ENCODE assay signal across 8 cellular contexts in genomic region chr16:1379054-1379862, GRCh38. TPM values are rescaled to one million over a fixed set of nuclear protein-coding genes. Genes with fewer than 3 reads are reported as not detected.
A peak's percentile ranks its signal among the peaks of the same experiment; 100 is the strongest.
DNase-seq lines count a peak whose midpoint lies in the region; ATAC-seq and TF ChIP-seq lines count a peak whose summit lies in the region.

No MANE protein-coding gene starts in this region.

- H3K27me3 ChIP-seq in OCI-LY3 (ENCODE audit: low read depth, low read length) (no peaks in the 10 kb centered on the region), esophagus squamous epithelium (no peaks in the 10 kb centered on the region)

- 0% methylated on average over 3 of the region's 105 CpGs; no CpG with 5 or more reads in 1 of the 2 donors for WGBS in esophagus squamous epithelium, 2 donors

- H3K9me3 ChIP-seq in ES-I3 (ENCODE audit: control insufficient read depth, insufficient read depth, low read length) (no peaks in the 10 kb centered on the region), OCI-LY3 (ENCODE audit: insufficient read depth, low read length) (no peaks in the 10 kb centered on the region), esophagus squamous epithelium (no peaks in the 10 kb centered on the region)

- H3K4me3 ChIP-seq in OCI-LY3 (ENCODE audit: low read length) = peak overlapping the region; percentile 83
- H3K4me3 ChIP-seq in esophagus squamous epithelium = peak overlapping the region; percentile 49 to 77 (median 60)

- H2AFZ ChIP-seq in OCI-LY3 (ENCODE audit: low read depth, low read length) = no peak overlapping the region

- peaks cover 14% of the 10 kb centered on the region for H3K4me1 Mint-ChIP-seq in activated T-cell treated with anti-CD3 and anti-CD28 coated beads, Interleukin-2, amount 50 U/mL, for 4 hours (ENCODE audit: low read depth)
- H3K4me1 Mint-ChIP-seq in naive B cell = peaks cover 16 to 27% (median 21%) of the 10 kb centered on the region in 3 donors

- peaks cover 19% of the 10 kb centered on the region for H4K20me1 ChIP-seq in OCI-LY3 (ENCODE audit: insufficient read depth, low read length)

- TF ChIP-seq CTCF in OCI-LY3 (IDR thresholded peaks at IDR 0.05; ENCODE audit: low read depth, low read length) = no peak
- no peak for TF ChIP-seq CTCF in esophagus squamous epithelium (IDR thresholded peaks at IDR 0.05)

- peak overlapping the region; percentile 89 for H3K4me3 Mint-ChIP-seq in activated T-cell treated with anti-CD3 and anti-CD28 coated beads, Interleukin-2, amount 50 U/mL, for 4 hours
- H3K4me3 Mint-ChIP-seq in naive B cell = peak overlapping the region; percentile 5 to 87 (median 60)

- intact Hi-C loops in esophagus squamous epithelium (cut with DNase I) = no loop called here

- TF ChIP-seq POLR2A in esophagus squamous epithelium (IDR thresholded peaks at IDR 0.05) = no peak

- ATAC-seq in HG02642 (IDR thresholded peaks at IDR 0.05; ENCODE audit: poor library complexity, unreplicated experiment) = peak; percentile 53
- peak; percentile 79 to 84 for ATAC-seq in activated T-cell treated with anti-CD3 and anti-CD28 coated beads, Interleukin-2, amount 50 U/mL, for 4 hours
- ATAC-seq in naive B cell (ENCODE audit: low read depth in 2 of 2) = peak; percentile 75
- ATAC-seq in GM18870 (IDR thresholded peaks at IDR 0.05; ENCODE audit: unreplicated experiment) = no peak

- H3K36me3 ChIP-seq in ES-I3 (ENCODE audit: insufficient read depth, low read length) (no peaks in the 10 kb centered on the region), OCI-LY3 (replicated peaks; ENCODE audit: low read depth, low read length) (peaks cover 14% of the 10 kb centered on the region), esophagus squamous epithelium (peaks cover 0 to 79% (median 14%) of the 10 kb centered on the region in 3 donors)

- H3K4me1 ChIP-seq in ES-I3 (ENCODE audit: insufficient read depth, low read length) = peaks cover 6% of the 10 kb centered on the region; the same call in 1 of the 2 replicates
- peaks cover 17% of the 10 kb centered on the region for H3K4me1 ChIP-seq in OCI-LY3 (ENCODE audit: low read length)
- H3K4me1 ChIP-seq in esophagus squamous epithelium = peaks cover 16 to 29% (median 20%) of the 10 kb centered on the region in 3 donors

- H3K9ac ChIP-seq in ES-I3 (ENCODE audit: low read depth, low read length) = peak overlapping the region; percentile 55
- peak overlapping the region; percentile 86 for H3K9ac ChIP-seq in OCI-LY3 (ENCODE audit: low read length)

- peak overlapping the region; percentile 63 for H3K27ac ChIP-seq in OCI-LY3 (ENCODE audit: low read length)
- H3K27ac ChIP-seq in esophagus squamous epithelium = peak overlapping the region; percentile 68 to 89 (median 80)

- peak overlapping the region; percentile 93 for H3K4me2 ChIP-seq in OCI-LY3 (ENCODE audit: low read length)

- H3K9me3 Mint-ChIP-seq in activated T-cell treated with anti-CD3 and anti-CD28 coated beads, Interleukin-2, amount 50 U/mL, for 4 hours = no peaks in the 10 kb centered on the region
- H3K9me3 Mint-ChIP-seq in naive B cell = no peaks in the 10 kb centered on the region

- H3K36me3 Mint-ChIP-seq in activated T-cell treated with anti-CD3 and anti-CD28 coated beads, Interleukin-2, amount 50 U/mL, for 4 hours (ENCODE audit: insufficient read depth) = peaks cover 5% of the 10 kb centered on the region
- H3K36me3 Mint-ChIP-seq in naive B cell = no peaks in the 10 kb centered on the region

- DNase-seq in activated T-cell treated with anti-CD3 and anti-CD28 coated beads, Interleukin-2, amount 50 U/mL, for 4 hours = peak; percentile 62
- DNase-seq in esophagus squamous epithelium (lab: John Stamatoyannopoulos, UW) (no peak), naive B cell (peak; percentile 69)
- peak; percentile 43 to 63 for DNase-seq in stimulated activated CD8-positive, alpha-beta memory T cell treated with anti-CD3 and anti-CD28 coated beads, Interleukin-7, amount 100 ng/mL, for 48 hours (ENCODE audit: extremely low read depth in 1 of 2, low read depth in 1 of 2)

- no peaks in the 10 kb centered on the region for H3K27me3 Mint-ChIP-seq in activated T-cell treated with anti-CD3 and anti-CD28 coated beads, Interleukin-2, amount 50 U/mL, for 4 hours (ENCODE audit: low read depth)
- H3K27me3 Mint-ChIP-seq in naive B cell = no peaks in the 10 kb centered on the region

- H3K79me2 ChIP-seq in OCI-LY3 (ENCODE audit: low read length) = peaks cover 52% of the 10 kb centered on the region

- peak overlapping the region in 5 of 6 donors; percentile 80 to 96 (median 86) for H3K27ac Mint-ChIP-seq in naive B cell

RNA-seq across cellular contexts. Expression of gene GNPTG, which starts 27.5 kb away (rescaled TPM):
- 10 to 100 TPM; 21.8 to 27.4 (median 23.1) TPM for total RNA-seq in activated T-cell treated with anti-CD3 and anti-CD28 coated beads, Interleukin-2, amount 50 U/mL, for 4 hours
- total RNA-seq in esophagus squamous epithelium = 10 to 100 TPM; 21.6 to 46.9 (median 37.8) TPM
- 10 to 100 TPM; 39.7 to 52.1 (median 44.6) TPM for polyA plus RNA-seq in naive B cell (ENCODE audit: low read depth in 6 of 6)

RNA-seq across cellular contexts. Expression of gene TSR3, which starts 27.6 kb away (rescaled TPM):
- total RNA-seq in activated T-cell treated with anti-CD3 and anti-CD28 coated beads, Interleukin-2, amount 50 U/mL, for 4 hours = 100 to 1,000 TPM; 108 to 133 (median 112) TPM
- total RNA-seq in esophagus squamous epithelium = 10 to 100 TPM; 57.6 to 87.4 (median 70.5) TPM
- polyA plus RNA-seq in naive B cell (ENCODE audit: low read depth in 6 of 6) = 100 to 1,000 TPM in 3 of 6 donors, 10 to 100 TPM in 3; 87.9 to 103 (median 99.1) TPM

RNA-seq across cellular contexts. Expression of gene UNKL, which starts 35.2 kb away (rescaled TPM):
- 10 to 100 TPM; 24.5 to 30.2 (median 29.0) TPM for total RNA-seq in activated T-cell treated with anti-CD3 and anti-CD28 coated beads, Interleukin-2, amount 50 U/mL, for 4 hours
- 10 to 100 TPM in 2 of 4 donors, 1 to 10 TPM in 2; 5.9 to 17.2 (median 10.6) TPM for total RNA-seq in esophagus squamous epithelium
- 10 to 100 TPM in 1 of 6 donors, 1 to 10 TPM in 5; 7.2 to 25.7 (median 9.2) TPM for polyA plus RNA-seq in naive B cell (ENCODE audit: low read depth in 6 of 6)

RNA-seq across cellular contexts. Expression of gene UQCC4, which starts 41.3 kb away (rescaled TPM):
- total RNA-seq in activated T-cell treated with anti-CD3 and anti-CD28 coated beads, Interleukin-2, amount 50 U/mL, for 4 hours = 10 to 100 TPM; 31.8 to 34.6 (median 33.1) TPM
- total RNA-seq in esophagus squamous epithelium = 10 to 100 TPM; 14.7 to 22.6 (median 19.7) TPM
- 10 to 100 TPM; 39.8 to 65.5 (median 46.2) TPM for polyA plus RNA-seq in naive B cell (ENCODE audit: low read depth in 6 of 6)

RNA-seq across cellular contexts. Expression of gene BAIAP3, which starts 45.8 kb away (rescaled TPM):
- under 1 TPM; 0.08 to 0.24 (median 0.16) TPM for total RNA-seq in activated T-cell treated with anti-CD3 and anti-CD28 coated beads, Interleukin-2, amount 50 U/mL, for 4 hours
- total RNA-seq in esophagus squamous epithelium = 1 to 10 TPM in 2 of 4 donors, under 1 TPM in 2; 0.68 to 2.7 (median 1.00) TPM
- polyA plus RNA-seq in naive B cell (ENCODE audit: low read depth in 6 of 6) = 1 to 10 TPM in 1 of 6 donors, under 1 TPM in 4, not detected in 1; 0.20 to 1.3 (median 0.67) TPM
